In the genomic region with DNA sequence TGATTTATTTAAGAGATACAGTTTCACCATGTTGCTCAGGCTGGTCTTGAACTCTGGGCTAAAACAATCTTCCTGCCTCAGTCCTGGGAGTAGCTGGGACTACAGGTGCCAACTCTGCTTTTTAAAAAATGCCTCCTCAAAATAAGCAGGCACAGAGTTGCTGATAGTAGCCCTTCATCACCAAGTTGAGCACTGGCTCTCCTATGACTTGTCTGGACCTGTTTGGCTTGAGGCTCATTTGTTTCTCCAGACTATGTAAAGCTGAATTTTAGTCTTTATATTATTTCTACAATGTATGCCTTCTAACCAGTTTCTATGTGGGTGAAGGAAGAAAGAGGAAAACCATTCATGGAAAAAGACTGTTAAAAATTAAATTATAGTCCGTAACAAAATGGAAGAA, we compare ENCODE assay signal across 28 cellular contexts. TPM values are rescaled to one million over a fixed set of nuclear protein-coding genes. Genes with fewer than 3 reads are reported as not detected.
A peak's percentile ranks its signal among the peaks of the same experiment; 100 is the strongest.
DNase-seq lines count a peak whose midpoint lies in the region; ATAC-seq, FAIRE-seq and TF ChIP-seq lines count a peak whose summit lies in the region.
"Had no signal": no experiment of that assay in that cellular context is flagged by ENCODE, and none has a peak within 500 bp of the region (broad histone marks: within the 10 kb centered on the region; RNA-seq: fewer than 3 reads in every experiment).

No MANE protein-coding gene starts in this region.

- H3K27ac ChIP-seq in CD4-positive, alpha-beta T cell (ENCODE audit: low read depth, low read length) = no peak overlapping the region
- H3K27ac ChIP-seq in RWPE2 (ENCODE audit: poor library complexity, severe bottlenecking) = no peak overlapping the region
- no peak overlapping the region for H3K27ac ChIP-seq in keratinocyte (ENCODE audit: control insufficient read depth, insufficient read depth, low read length)
- no peak overlapping the region for H3K27ac ChIP-seq in spleen
- H3K27ac ChIP-seq: A549; BLaER1 treated with 17β-estradiol and CSF1 and Interleukin-3, amounts not matched to agents 10 nM and 100 nM had no signal

- H3K4me1 ChIP-seq in RWPE2 (ENCODE audit: insufficient read depth, poor library complexity, severe bottlenecking) = peaks cover 9% of the 10 kb centered on the region
- peaks cover 8% of the 10 kb centered on the region for H3K4me1 ChIP-seq in keratinocyte (ENCODE audit: control insufficient read depth, extremely low read depth, insufficient read depth, low read length)
- H3K4me1 ChIP-seq in spleen = no peaks in the 10 kb centered on the region
- H3K4me1 ChIP-seq: A549; BE2C; BLaER1 treated with 17β-estradiol and CSF1 and Interleukin-3, amounts not matched to agents 10 nM and 100 nM had no signal

- H3K36me3 Mint-ChIP-seq in CD4-positive, alpha-beta T cell (ENCODE audit: low read depth) = peaks cover 96% of the 10 kb centered on the region

- no peaks in the 10 kb centered on the region for H3K9me1 ChIP-seq in keratinocyte (ENCODE audit: control insufficient read depth, extremely low read depth, insufficient read depth, low read length)

- CTCF ChIA-PET in CD4-positive, alpha-beta T cell (lab: Charles Lee) = no interaction called here

- H3K27me3 ChIP-seq in CD4-positive, alpha-beta T cell (ENCODE audit: control insufficient read depth, insufficient read depth, low read length) = no peaks in the 10 kb centered on the region
- H3K27me3 ChIP-seq in RWPE2 (ENCODE audit: insufficient read depth, poor library complexity, severe bottlenecking) = no peaks in the 10 kb centered on the region
- no peaks in the 10 kb centered on the region for H3K27me3 ChIP-seq in keratinocyte (ENCODE audit: control insufficient read depth, extremely low read depth, insufficient read depth, low read length)
- H3K27me3 ChIP-seq in spleen (replicated peaks in 1 of 7) = no peaks in the 10 kb centered on the region
- H3K27me3 ChIP-seq: BE2C; BLaER1 treated with 17β-estradiol and CSF1 and Interleukin-3, amounts not matched to agents 10 nM and 100 nM had no signal

- H2AFZ ChIP-seq in keratinocyte (ENCODE audit: control insufficient read depth, low read length) = no peak overlapping the region
- H2AFZ ChIP-seq: GM23338 had no signal

- no peaks in the 10 kb centered on the region for H4K20me1 ChIP-seq in keratinocyte (ENCODE audit: control insufficient read depth, extremely low read depth, insufficient read depth, low read length)
- H4K20me1 ChIP-seq: BLaER1 treated with 17β-estradiol and CSF1 and Interleukin-3, amounts not matched to agents 10 nM and 100 nM had no signal

- H3K4me3 Mint-ChIP-seq in CD4-positive, alpha-beta T cell = no peak overlapping the region
- H3K4me3 Mint-ChIP-seq: CD14-positive monocyte; CD4-positive, alpha-beta memory T cell; GM23338; H9 had no signal

- no peak for DNase-seq in CD4-positive, alpha-beta T cell
- DNase-seq in RWPE2 (ENCODE audit: low spot score) (no peak), epithelial cell of esophagus (ENCODE audit: low read depth) (peak; percentile 68), keratinocyte (ENCODE audit: low read depth, low spot score) (no peak), spleen (no peak), GM10266 (ENCODE audit: extremely low spot score) (no peak), OCI-M2 (lab: John Stamatoyannopoulos, UW; ENCODE audit: unreplicated experiment) (no peak)
- DNase-seq: 8988T; ACHN; AML-193; BE2C; Calu3; CD4-positive, alpha-beta memory T cell; COR-L47; DMS53; DMS79 treated with DMSO at 0.1 percent for 48 hours; GF-D8; H9 had no signal

- H3K9ac ChIP-seq in keratinocyte (ENCODE audit: control insufficient read depth, extremely low read depth, insufficient read depth, low read length) = no peak overlapping the region
- H3K9ac ChIP-seq: BLaER1 treated with 17β-estradiol and CSF1 and Interleukin-3, amounts not matched to agents 10 nM and 100 nM had no signal

- no peaks in the 10 kb centered on the region for H3K9me3 ChIP-seq in CD4-positive, alpha-beta T cell (ENCODE audit: control insufficient read depth, low read length)
- H3K9me3 ChIP-seq in RWPE2 (ENCODE audit: severe bottlenecking) = peaks cover 3% of the 10 kb centered on the region
- no peaks in the 10 kb centered on the region for H3K9me3 ChIP-seq in keratinocyte (ENCODE audit: control insufficient read depth, low read depth, low read length)
- no peaks in the 10 kb centered on the region for H3K9me3 ChIP-seq in spleen
- H3K9me3 ChIP-seq: A549; BE2C; BLaER1 treated with 17β-estradiol and CSF1 and Interleukin-3, amounts not matched to agents 10 nM and 100 nM had no signal

- no peak for TF ChIP-seq CTCF in CD4-positive, alpha-beta T cell (IDR thresholded peaks at IDR 0.05)
- TF ChIP-seq CTCF in RWPE2 (IDR thresholded peaks at IDR 0.05; ENCODE audit: poor library complexity, severe bottlenecking) (no peak), epithelial cell of esophagus (IDR thresholded peaks at IDR 0.05; ENCODE audit: insufficient read depth, low read depth, low read length, missing control alignments) (no peak), keratinocyte (optimal IDR thresholded peaks at IDR 0.05 in 1 of 3, IDR thresholded peaks at IDR 0.05 in 1 of 3, conservative IDR thresholded peaks at IDR 0.05 in 1 of 3; ENCODE audit: extremely low read depth in 1 of 3, insufficient read depth in 2 of 3, low read length in 3 of 3) (no peak), spleen (IDR thresholded peaks at IDR 0.05 in 8 of 11, conservative IDR thresholded peaks at IDR 0.05 in 3 of 11) (no peak), GM10266 (IDR thresholded peaks at IDR 0.05; ENCODE audit: control insufficient read depth, insufficient read depth, low read depth, missing control alignments) (no peak)

- 96 to 100% (median 97%) methylated on average over 1 of the region's 1 CpG for WGBS in spleen, 5 donors

- no peak for ATAC-seq in CD4-positive, alpha-beta T cell (ENCODE audit: poor library complexity)
- peak; percentile 49; the same call in 1 of the 3 replicates for ATAC-seq in RWPE2 (ENCODE audit: low read depth)
- ATAC-seq: A549, GM23338, HCT116 had no signal

- POLR2A ChIA-PET in CD4-positive, alpha-beta T cell (lab: Charles Lee) = interaction anchor here (1.5 kb wide), 1 partner anchor 9 kb away, joined by 3 read pairs; no protein-coding TSS in a partner anchor

- dilution Hi-C loops in keratinocyte (cut with MboI; ENCODE audit: extremely low pct_ligation_motif_present, low sequenced_read_pairs) = no loop called here

- TF ChIP-seq POLR2A in spleen (IDR thresholded peaks at IDR 0.05) = no peak

- H3K27me3 Mint-ChIP-seq in CD4-positive, alpha-beta T cell = no peaks in the 10 kb centered on the region
- H3K27me3 Mint-ChIP-seq: CD4-positive, alpha-beta memory T cell had no signal

- no peak overlapping the region for H3K4me2 ChIP-seq in keratinocyte (ENCODE audit: control insufficient read depth, extremely low read depth, insufficient read depth, low read depth, low read length)
- H3K4me2 ChIP-seq: A549; BLaER1 treated with 17β-estradiol and CSF1 and Interleukin-3, amounts not matched to agents 10 nM and 100 nM; GM23338 had no signal

- no peak overlapping the region for H3K4me3 ChIP-seq in RWPE2 (ENCODE audit: severe bottlenecking)
- no peak overlapping the region for H3K4me3 ChIP-seq in epithelial cell of esophagus (ENCODE audit: low read length)
- no peak overlapping the region for H3K4me3 ChIP-seq in keratinocyte (ENCODE audit: control insufficient read depth in 2 of 3, extremely low read depth in 1 of 3, insufficient read depth in 2 of 3, low read depth in 1 of 3, low read length in 3 of 3)
- no peak overlapping the region for H3K4me3 ChIP-seq in spleen
- H3K4me3 ChIP-seq: A549; BLaER1 treated with 17β-estradiol and CSF1 and Interleukin-3, amounts not matched to agents 10 nM and 100 nM; GM23338 had no signal

- peak overlapping the region; percentile 3 for H3K27ac Mint-ChIP-seq in CD4-positive, alpha-beta T cell
- H3K27ac Mint-ChIP-seq: CD14-positive monocyte, GM23338, H9 had no signal

- no peaks in the 10 kb centered on the region for H3K79me2 ChIP-seq in keratinocyte (ENCODE audit: control insufficient read depth, insufficient read depth, low read length)

- no peaks in the 10 kb centered on the region for H3K9me3 Mint-ChIP-seq in CD4-positive, alpha-beta T cell
- H3K9me3 Mint-ChIP-seq: CD14-positive monocyte; CD4-positive, alpha-beta memory T cell had no signal

- peak; percentile 71 for FAIRE-seq in keratinocyte (lab: Jason Lieb, UNC)
- FAIRE-seq: A549, GM12892, GM19239 had no signal

- peaks cover 21% of the 10 kb centered on the region for H3K4me1 Mint-ChIP-seq in CD4-positive, alpha-beta T cell (ENCODE audit: low read depth)
- H3K4me1 Mint-ChIP-seq: CD14-positive monocyte; CD4-positive, alpha-beta memory T cell; GM23338; H9 had no signal

- H3K36me3 ChIP-seq in RWPE2 (ENCODE audit: low read depth) (peaks cover 87% of the 10 kb centered on the region), keratinocyte (ENCODE audit: control insufficient read depth in 2 of 2, extremely low read depth in 1 of 2, insufficient read depth in 2 of 2, low read length in 2 of 2) (peaks cover 0 to 6% of the 10 kb centered on the region in 2 experiments), spleen (peaks cover 0 to 100% (median 67%) of the 10 kb centered on the region in 6 donors)

- intact Hi-C loops in CD4-positive, alpha-beta T cell (cut with DNase I, micrococcal nuclease) = no loop called here
- intact Hi-C loops in spleen (cut with DNase I; ENCODE audit: low total_unique reads) = no loop called here

RNA-seq across cellular contexts. Expression of a gene that starts 39.5 kb away (rescaled TPM):
- under 1 TPM; 0.45 to 0.93 TPM for total RNA-seq in CD4-positive, alpha-beta T cell
- polyA plus RNA-seq in keratinocyte (2.6 to 13.0 TPM (median 8.6 TPM) in 3 replicates), spleen (1 to 10 TPM; 3.6 to 6.7 (median 4.8) TPM)
- 1.4 TPM for polyA plus RNA-seq in keratinocyte (2011; ENCODE audit: low read depth)
- polyA plus RNA-seq in keratinocyte (2011; cell fraction: cytosol; rRNA removed) = 3.6 and 5.2 TPM in 2 replicates
- polyA plus RNA-seq in keratinocyte (2011; cell fraction: nucleus; rRNA removed) = 3.5 and 6.1 TPM in 2 replicates
- 0.51 and 6.2 TPM in 2 replicates for polyA plus RNA-seq in keratinocyte (2012; ENCODE audit: low replicate concordance)
- 0.16 to 2.8 TPM (median 0.52 TPM) in 3 replicates for polyA minus RNA-seq in keratinocyte
- not detected for polyA minus RNA-seq in keratinocyte (2011; cell fraction: cytosol; rRNA and poly(A)+ RNA removed)
- 0.42 and 2.0 TPM in 2 replicates for polyA minus RNA-seq in keratinocyte (2011; cell fraction: nucleus; rRNA and poly(A)+ RNA removed)
- 10 to 100 TPM in 1 of 7 donors, 1 to 10 TPM in 6; 3.7 to 10.9 (median 5.3) TPM for total RNA-seq in spleen

RNA-seq across cellular contexts. Expression of a gene that starts 53.6 kb away (rescaled TPM):
- total RNA-seq in CD4-positive, alpha-beta T cell = not detected
- polyA plus RNA-seq in keratinocyte (not detected in 3 replicates), spleen (not detected)
- polyA plus RNA-seq in keratinocyte (2011; ENCODE audit: low read depth) = not detected
- not detected in 2 replicates for polyA plus RNA-seq in keratinocyte (2011; cell fraction: cytosol; rRNA removed)
- not detected in 2 replicates for polyA plus RNA-seq in keratinocyte (2011; cell fraction: nucleus; rRNA removed)
- not detected in 2 replicates for polyA plus RNA-seq in keratinocyte (2012; ENCODE audit: low replicate concordance)
- polyA minus RNA-seq in keratinocyte = not detected in 3 replicates
- polyA minus RNA-seq in keratinocyte (2011; cell fraction: cytosol; rRNA and poly(A)+ RNA removed) = not detected
- polyA minus RNA-seq in keratinocyte (2011; cell fraction: nucleus; rRNA and poly(A)+ RNA removed) = not detected in 2 replicates
- not detected for total RNA-seq in spleen
- total RNA-seq: Calu3; CD4-positive, alpha-beta memory T cell; Daoy; G401; GM23338; H4; H9 had no signal
- polyA plus RNA-seq: A549; CD14-positive monocyte; CD4-positive, alpha-beta memory T cell; GM23338 had no signal
